Comparison of ENCODE assay signal across 1 cellular context in genomic region chr1:166838766-166839599, GRCh38.
TF ChIP-seq lines count a peak whose summit lies in the region.

POGK (plus strand) TSS chr1:166839475; CDS start chr1:166840957, 1,482 bp downstream.

TF ChIP-seq in A549, 52 proteins besides CTCF, POLR2A, EP300 and RAD21 (continued from another document):
- no peak for TF ChIP-seq PBX3 (IDR thresholded peaks at IDR 0.05)
